ENCODE assay signal across 8 cellular contexts in the genomic region with DNA sequence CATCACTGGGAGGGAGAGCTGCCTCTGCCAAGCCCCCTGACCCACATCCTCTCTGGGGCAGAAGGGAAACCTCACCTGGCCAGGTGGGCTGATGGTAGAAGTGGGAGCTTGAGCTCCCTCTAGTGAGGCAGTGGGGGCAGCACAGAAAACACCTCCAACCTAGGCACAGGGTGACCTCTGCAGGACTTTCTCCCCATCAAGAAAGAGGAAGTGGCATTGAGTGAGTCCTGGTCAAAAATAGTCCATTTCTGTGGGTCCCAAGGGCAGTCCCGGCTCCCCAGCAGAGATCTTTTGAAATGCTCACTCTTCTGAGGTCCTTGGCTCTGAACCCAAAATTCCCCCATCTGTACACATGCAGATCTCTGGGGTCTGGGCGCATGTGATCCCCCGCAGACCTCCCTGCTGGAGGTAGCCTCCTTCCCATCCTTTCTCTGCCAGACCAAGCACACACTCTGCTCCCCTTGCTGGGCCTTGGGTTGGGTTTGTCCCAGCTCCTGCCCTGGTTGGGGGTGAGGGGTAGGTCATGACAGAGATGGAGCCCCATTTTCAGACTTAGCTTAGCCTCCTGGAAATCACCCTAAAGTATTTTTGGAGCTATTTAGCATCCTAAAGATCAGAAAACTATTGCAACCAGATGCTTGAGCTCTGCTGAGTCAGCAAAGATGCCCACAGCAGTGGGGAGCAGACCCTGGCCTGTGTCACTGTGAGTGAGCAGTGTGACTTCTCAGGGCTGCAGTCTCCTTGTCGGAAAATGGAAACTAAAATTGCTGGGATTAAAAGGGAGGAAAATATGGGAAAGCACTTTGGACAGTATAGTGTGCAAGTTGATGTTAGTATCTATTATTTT. TPM values are rescaled to one million over a fixed set of nuclear protein-coding genes. Genes with fewer than 3 reads are reported as not detected.
DNase-seq lines count a peak whose midpoint lies in the region; ATAC-seq, FAIRE-seq and TF ChIP-seq lines count a peak whose summit lies in the region.

No MANE protein-coding gene starts in this region.

- TF ChIP-seq EP300 in A549 (IDR thresholded peaks at IDR 0.05) = no peak

- POLR2A ChIA-PET in A549 (lab: Yijun Ruan, JAX) = no interaction called here

- no peak for FAIRE-seq in A549 (lab: Jason Lieb, UNC)

- no peak overlapping the region for H3K4me3 ChIP-seq in A549

- H3K27ac ChIP-seq in A549 = no peak overlapping the region

- CTCF ChIA-PET in A549 (lab: Yijun Ruan, JAX) = interaction anchor here (1.4 kb wide), 1 partner anchor 72 kb away, joined by 6 read pairs; no protein-coding TSS in a partner anchor

- peak in 1 of 2 experiments; percentile 21; a peak in 2 of 5 replicates for TF ChIP-seq RAD21 in A549 (conservative IDR thresholded peaks at IDR 0.05 in 1 of 2, IDR thresholded peaks at IDR 0.05 in 1 of 2)

- DNase-seq in A549 (ENCODE audit: low read depth in 1 of 2, low spot score in 1 of 2) (no peak), EL (no peak), HuH-7 (ENCODE audit: low spot score) (no peak)
- DNase-seq in activated CD4-positive, CD25-positive, alpha-beta regulatory T cell (lab: John Stamatoyannopoulos, UW) = peak; percentile 8 to 41 (median 39)
- peak; percentile 50 for DNase-seq in effector CD4-positive, alpha-beta T cell
- DNase-seq in stimulated activated CD4-positive, alpha-beta T cell treated with anti-CD3 and anti-CD28 coated beads, Interleukin-1b, Interleukin-23, amount 100 ng/mL, for 24 hours (ENCODE audit: low read depth in 4 of 4, low spot score in 1 of 4) = peak in 3 of 4 experiments; percentile 19 to 48 (median 47)

- no peaks in the 10 kb centered on the region for H3K4me1 ChIP-seq in A549

- 0 out of 3 replicates have a peak, but pooled peaks have one; percentile 5 for TF ChIP-seq CTCF in A549 (IDR thresholded peaks at IDR 0.05)

- WGBS in A549 (ENCODE audit: missing lambda C conversion rate) = 35% methylated on average over 4 of the region's 4 CpGs

- H3K9me3 ChIP-seq in A549 = no peaks in the 10 kb centered on the region; the same call in 2 of the 3 replicates

- no peak overlapping the region for H3K4me2 ChIP-seq in A549

- no peak for ATAC-seq in A549
- peak; percentile 89 for ATAC-seq in GM19395 (IDR thresholded peaks at IDR 0.05; ENCODE audit: unreplicated experiment)
- ATAC-seq in HG03457 (IDR thresholded peaks at IDR 0.05; ENCODE audit: unreplicated experiment) = peak; percentile 56

- no peak for TF ChIP-seq POLR2A in A549 (IDR thresholded peaks at IDR 0.05; ENCODE audit: low read length)

TF ChIP-seq in A549, 52 proteins besides CTCF, POLR2A, EP300 and RAD21:
- no peak for TF ChIP-seq EHMT2 (IDR thresholded peaks at IDR 0.05; ENCODE audit: low read depth)
- TF ChIP-seq MAFK (IDR thresholded peaks at IDR 0.05; ENCODE audit: partially characterized antibody) = peak; percentile 96

RNA-seq across cellular contexts. Expression of a gene that starts 41.6 kb away (rescaled TPM):
- polyA plus RNA-seq in A549 (2011; rRNA removed) (not detected in 2 replicates), A549 (2017; fragmentation: RNase III; extraction: RNeasy Plus Mini Kit Qiagen cat#74134 plus additional on column Dnase treatment) (not detected in 3 replicates)
- polyA plus RNA-seq in A549 (2012; cell fraction: cytosol; rRNA removed) = not detected in 2 replicates
- not detected in 2 replicates for polyA plus RNA-seq in A549 (2012; cell fraction: nucleus; rRNA removed)
- not detected in 2 replicates for polyA minus RNA-seq in A549 (2011; rRNA and poly(A)+ RNA removed)

RNA-seq across cellular contexts. Expression of a gene that starts 50.0 kb away (rescaled TPM):
- polyA plus RNA-seq in A549 (2011; rRNA removed) (not detected in 2 replicates), A549 (2017; fragmentation: RNase III; extraction: RNeasy Plus Mini Kit Qiagen cat#74134 plus additional on column Dnase treatment) (not detected in 3 replicates)
- polyA plus RNA-seq in A549 (2012; cell fraction: cytosol; rRNA removed) = not detected in 2 replicates
- polyA plus RNA-seq in A549 (2012; cell fraction: nucleus; rRNA removed) = not detected in 2 replicates
- polyA minus RNA-seq in A549 (2011; rRNA and poly(A)+ RNA removed) = not detected in 2 replicates

Comparison
In these comparisons a context has a peak if more than half of its experiments do, and no peak if none do; other contexts are left out.
1. ATAC-seq: peak in GM19395 (single experiment) and HG03457 (single experiment); none in A549 (0 of 2).
2. DNase-seq: peak in activated CD4-positive, CD25-positive, alpha-beta regulatory T cell (4 of 4), effector CD4-positive, alpha-beta T cell (single experiment) and stimulated activated CD4-positive, alpha-beta T cell treated with anti-CD3 and anti-CD28 coated beads, Interleukin-1b, Interleukin-23, amount 100 ng/mL, for 24 hours (3 of 4); none in A549 (0 of 2), EL (single experiment) and HuH-7 (single experiment).